In genomic region chr14:75479770-75480600, GRCh38 we compare ENCODE assay signal across 1 cellular context.
TF ChIP-seq lines count a peak whose summit lies in the region.

No MANE protein-coding gene starts in this region.

TF ChIP-seq in GM12878, 131 proteins besides CTCF, POLR2A, EP300 and RAD21:
- TF ChIP-seq TAF1 (IDR thresholded peaks at IDR 0.05; ENCODE audit: borderline replicate concordance, low read depth, low read length): peak; percentile 24; the same call in 1 of the 2 replicates
- peak; percentile 89 for TF ChIP-seq SPI1 (IDR thresholded peaks at IDR 0.05; ENCODE audit: borderline replicate concordance, insufficient read depth, low read depth, low read length)
- TF ChIP-seq IRF5 (IDR thresholded peaks at IDR 0.05; ENCODE audit: borderline replicate concordance): no peak
- TF ChIP-seq HDAC2 (IDR thresholded peaks at IDR 0.05): no peak
- peak; percentile 88; the same call in 2 of the 3 replicates for TF ChIP-seq POU2F2 (IDR thresholded peaks at IDR 0.05; ENCODE audit: borderline replicate concordance, low read depth, low read length)
- peak; percentile 68; the same call in 1 of the 2 replicates for TF ChIP-seq RELB (IDR thresholded peaks at IDR 0.05; ENCODE audit: low read depth)
- peak; percentile 17; the same call in 1 of the 2 replicates for TF ChIP-seq SMC3 (IDR thresholded peaks at IDR 0.05; ENCODE audit: borderline replicate concordance, low read length)
- TF ChIP-seq RUNX3 (IDR thresholded peaks at IDR 0.05; ENCODE audit: low read length): peak; percentile 48; the same call in 1 of the 2 replicates
- TF ChIP-seq SKIL (IDR thresholded peaks at IDR 0.05; ENCODE audit: low read depth, poor library complexity, severe bottlenecking): peak; percentile 50
- no peak for TF ChIP-seq NFIC (IDR thresholded peaks at IDR 0.05; ENCODE audit: low read depth, low read length)
- TF ChIP-seq EED (IDR thresholded peaks at IDR 0.05; ENCODE audit: low read depth): peak; percentile 65
- no peak for TF ChIP-seq YY1 (IDR thresholded peaks at IDR 0.05; ENCODE audit: low read depth, low read length)
- peak; percentile 57 for TF ChIP-seq IKZF1 (conservative IDR thresholded peaks at IDR 0.05)
- TF ChIP-seq RAD51 (IDR thresholded peaks at IDR 0.05): no peak
- peak; percentile 59 for TF ChIP-seq MEF2B (IDR thresholded peaks at IDR 0.05; ENCODE audit: partially characterized antibody, poor library complexity, severe bottlenecking)
- TF ChIP-seq MEF2A (IDR thresholded peaks at IDR 0.05; ENCODE audit: insufficient read depth, low read depth, low read length): 0 out of 2 replicates have a peak, but pooled peaks have one; percentile 41
- no peak for TF ChIP-seq USF1 (IDR thresholded peaks at IDR 0.05; ENCODE audit: borderline replicate concordance, extremely low read length, insufficient read depth, low read depth, low read length)
- 0 out of 2 replicates have a peak, but pooled peaks have one; percentile 18 for TF ChIP-seq CREM (IDR thresholded peaks at IDR 0.05; ENCODE audit: low read depth)
- TF ChIP-seq ZBTB4 (CRISPR knock-in tag; IDR thresholded peaks at IDR 0.05): no peak
- no peak for TF ChIP-seq CBX5 (IDR thresholded peaks at IDR 0.05; ENCODE audit: low read depth)
- no peak for TF ChIP-seq ZBTB40 (IDR thresholded peaks at IDR 0.05; ENCODE audit: borderline replicate concordance)
- TF ChIP-seq IKZF2 (IDR thresholded peaks at IDR 0.05): peak; percentile 67 to 77; a peak in 2 of 4 replicates
- 0 out of 2 replicates have a peak, but pooled peaks have one; percentile 20 for TF ChIP-seq MTA2 (IDR thresholded peaks at IDR 0.05; ENCODE audit: low read depth)
- TF ChIP-seq STAT3 (IDR thresholded peaks at IDR 0.05; ENCODE audit: low read depth, low read length): no peak
- TF ChIP-seq CREB1 (IDR thresholded peaks at IDR 0.05; ENCODE audit: low read depth): no peak
- TF ChIP-seq KAT2A (conservative IDR thresholded peaks at IDR 0.05; ENCODE audit: control insufficient read depth, low read depth, low read length): no peak
